Comparison of ENCODE assay signal across 8 cellular contexts in genomic region chr6:27867051-27867940, GRCh38. TPM values are rescaled to one million over a fixed set of nuclear protein-coding genes. Genes with fewer than 3 reads are reported as not detected.
A peak's percentile ranks its signal among the peaks of the same experiment; 100 is the strongest.
DNase-seq lines count a peak whose midpoint lies in the region; FAIRE-seq and TF ChIP-seq lines count a peak whose summit lies in the region.

No MANE protein-coding gene starts in this region.

- H3K4me1 Mint-ChIP-seq in H9 = peaks cover 24 to 33% of the 10 kb centered on the region in 2 experiments

- H3K56ac ChIP-seq in H9 (ENCODE audit: insufficient read length, low read depth, low read length) = no peak overlapping the region

- peak overlapping the region; percentile 74 for H3K4me2 ChIP-seq in H9 (ENCODE audit: insufficient read depth, insufficient read length, low read length)

- H3K27ac Mint-ChIP-seq in H9 = peak overlapping the region; percentile 99 to 100 (median 100)

- H3K23me2 ChIP-seq in H9 (ENCODE audit: insufficient read length, low read depth, low read length, poor library complexity, severe bottlenecking) = peaks cover 8% of the 10 kb centered on the region

- no peak overlapping the region for H2AFZ ChIP-seq in H9 (ENCODE audit: low read length)

- no peak overlapping the region for H2BK120ac ChIP-seq in H9 (ENCODE audit: low read depth, low read length, poor library complexity, severe bottlenecking)

- H3K27me3 ChIP-seq in H9 (ENCODE audit: insufficient read depth, low read length) (no peaks in the 10 kb centered on the region), liver (ENCODE audit: control insufficient read depth in 4 of 4, insufficient read depth in 4 of 4, low read length in 3 of 4) (no peaks in the 10 kb centered on the region)

- no peak overlapping the region for H4K8ac ChIP-seq in H9 (replicated peaks; ENCODE audit: insufficient read length, low read depth, low read length)

- H3K18ac ChIP-seq in H9 (ENCODE audit: insufficient read length, low read depth, low read length) = peak overlapping the region; percentile 79

- no peak overlapping the region for H3K23ac ChIP-seq in H9 (ENCODE audit: insufficient read length, low read depth, low read length)

- no peak overlapping the region for H2BK20ac ChIP-seq in H9 (ENCODE audit: low read depth, low read length, poor library complexity, severe bottlenecking)

- H3K4me3 ChIP-seq in choroid plexus epithelial cell (ENCODE audit: low read depth, low read length) (peak overlapping the region; percentile 74), liver (ENCODE audit: low read depth in 1 of 3, low read length in 3 of 3) (peak overlapping the region; percentile 31 to 62 (median 61))

- no peak overlapping the region for H4K91ac ChIP-seq in H9 (ENCODE audit: insufficient read length, low read depth, low read length)

- H3K27ac ChIP-seq in H9 (ENCODE audit: insufficient read length, low read depth, low read length) = peak overlapping the region; percentile 82
- H3K27ac ChIP-seq in liver (ENCODE audit: low read depth in 1 of 2, low read length in 2 of 2) = peak overlapping the region in 1 of 2 donors; percentile 42

- no peak overlapping the region for H2BK12ac ChIP-seq in H9 (ENCODE audit: insufficient read length, low read depth, low read length)

- H3K4me1 ChIP-seq in H9 (ENCODE audit: insufficient read depth, low read length) (peaks cover 2% of the 10 kb centered on the region), liver (ENCODE audit: control insufficient read depth in 4 of 4, insufficient read depth in 4 of 4, low read length in 3 of 4) (peaks cover 8 to 40% (median 21%) of the 10 kb centered on the region in 4 donors)

- peak overlapping the region; percentile 99 for H3K9ac ChIP-seq in H9 (ENCODE audit: extremely low read depth, insufficient read length, low read length)
- H3K9ac ChIP-seq in liver (ENCODE audit: low read depth in 1 of 2, low read length in 2 of 2) = peak overlapping the region in 1 of 2 donors; percentile 24

- H3K36me3 Mint-ChIP-seq in H9 (ENCODE audit: insufficient read depth in 1 of 3, low read depth in 3 of 3) = peaks cover 5 to 10% (median 10%) of the 10 kb centered on the region in 3 experiments; a peak in 6 of 7 replicates

- H3K79me2 ChIP-seq in H9 (ENCODE audit: insufficient read depth, low read length) = no peaks in the 10 kb centered on the region

- peak overlapping the region; percentile 98 for H3T11ph ChIP-seq in H9 (ENCODE audit: low read length)

- peak overlapping the region; percentile 84 for H2BK5ac ChIP-seq in H9 (ENCODE audit: insufficient read length, low read length)

- TF ChIP-seq RAD21 in liver (IDR thresholded peaks at IDR 0.05) = no peak

- FAIRE-seq in D721Med (lab: Jason Lieb, UNC) = no peak

- no peak overlapping the region for H2AK5ac ChIP-seq in H9 (ENCODE audit: insufficient read length, low read length)

- TF ChIP-seq CTCF in D721Med (IDR thresholded peaks at IDR 0.05; ENCODE audit: insufficient read depth, missing control alignments) (no peak), H9 (conservative IDR thresholded peaks at IDR 0.05) (no peak), choroid plexus epithelial cell (conservative IDR thresholded peaks at IDR 0.05; ENCODE audit: low read depth, low read length) (peak; percentile 8), liver (IDR thresholded peaks at IDR 0.05; ENCODE audit: low read depth, low read length, missing input control) (no peak)

- no peak overlapping the region for H2BK15ac ChIP-seq in H9 (ENCODE audit: low read depth, low read length)

- H4K5ac ChIP-seq in H9 (ENCODE audit: insufficient read length, low read depth, low read length) = no peak overlapping the region

- DNase-seq in D721Med (ENCODE audit: insufficient read length, low spot score) (peak; percentile 35), H9 (peak; percentile 86), NCI-H187 (lab: John Stamatoyannopoulos, UW) (peak; percentile 69 to 73), choroid plexus epithelial cell (ENCODE audit: low read depth) (peak; percentile 87), mesenteric fat pad (ENCODE audit: low spot score) (no peak)
- peak; percentile 16 to 33 (median 22) for DNase-seq in activated CD4-positive, CD25-positive, alpha-beta regulatory T cell (lab: John Stamatoyannopoulos, UW)
- DNase-seq in stimulated activated CD4-positive, alpha-beta T cell treated with anti-CD3 and anti-CD28 coated beads, TNF-alpha, amount 100 ng/mL, for 48 hours (ENCODE audit: low read depth in 3 of 3) = peak; percentile 65 to 84 (median 66)

- H3K9me3 Mint-ChIP-seq in H9 = peaks cover 12 to 13% of the 10 kb centered on the region in 2 experiments

- no peaks in the 10 kb centered on the region for H3K79me1 ChIP-seq in H9 (ENCODE audit: insufficient read depth, low read depth, low read length, poor library complexity, severe bottlenecking)

- no peaks in the 10 kb centered on the region for H3K36me3 ChIP-seq in liver (ENCODE audit: control insufficient read depth in 4 of 4, insufficient read depth in 3 of 4, low read depth in 1 of 4, low read length in 3 of 4)

- H4K20me1 ChIP-seq in H9 (ENCODE audit: control insufficient read depth, insufficient read depth, insufficient read length) = no peaks in the 10 kb centered on the region

- H3K14ac ChIP-seq in H9 (ENCODE audit: insufficient read depth, low read length) = peak overlapping the region; percentile 91

- WGBS in H9 (ENCODE audit: extremely low coverage, insufficient read length, low lambda C conversion rate) = no CpG with 5 or more reads among the region's 45 CpGs
- 5% methylated on average over 45 of the region's 45 CpGs for WGBS in liver

- H3K9me3 ChIP-seq in H9 (ENCODE audit: control insufficient read depth, low read depth, low read length) (no peaks in the 10 kb centered on the region), liver (ENCODE audit: control insufficient read depth in 4 of 4, low read length in 3 of 4) (no peaks in the 10 kb centered on the region)

- H3K4ac ChIP-seq in H9 (ENCODE audit: low read depth, low read length) = no peak overlapping the region; the same call in 1 of the 2 replicates

- peaks cover 9% of the 10 kb centered on the region for H3K27me3 Mint-ChIP-seq in H9 (ENCODE audit: low read depth)

- H3K4me3 Mint-ChIP-seq in H9 = peak overlapping the region; percentile 88 to 99

TF ChIP-seq in liver, 16 proteins besides CTCF, POLR2A, EP300 and RAD21:
- peak; percentile 25 for TF ChIP-seq TAF1 (conservative IDR thresholded peaks at IDR 0.05)
- no peak for TF ChIP-seq EGR1 (IDR thresholded peaks at IDR 0.05; ENCODE audit: low read depth in 2 of 2)
- TF ChIP-seq FOXA1 (IDR thresholded peaks at IDR 0.05) = no peak
- TF ChIP-seq NR2F2 (IDR thresholded peaks at IDR 0.05) = no peak
- peak; percentile 39 for TF ChIP-seq REST (IDR thresholded peaks at IDR 0.05)
- TF ChIP-seq HNF4G (IDR thresholded peaks at IDR 0.05) = no peak
- peak in 1 of 2 donors; percentile 12 for TF ChIP-seq JUND (IDR thresholded peaks at IDR 0.05)
- TF ChIP-seq SP1 (IDR thresholded peaks at IDR 0.05) = peak; percentile 39
- no peak for TF ChIP-seq MAX (IDR thresholded peaks at IDR 0.05)
- peak; percentile 30 for TF ChIP-seq YY1 (IDR thresholded peaks at IDR 0.05)
- TF ChIP-seq FOXA2 (IDR thresholded peaks at IDR 0.05) = no peak

RNA-seq across cellular contexts. Expression of gene OR2B2, which starts 44.9 kb away (rescaled TPM):
- total RNA-seq in H9 (2021) (not detected in 2 replicates), liver (not detected), mesenteric fat pad (not detected)
- polyA plus RNA-seq in liver = not detected
